ENCODE assay signal across 1 cellular context in genomic region chr22:50327711-50328019, GRCh38.
TF ChIP-seq lines count a peak whose summit lies in the region.

No MANE protein-coding gene starts in this region.

TF ChIP-seq in IMR-90, 13 proteins besides CTCF, POLR2A, EP300 and RAD21 (continued from another document):
- TF ChIP-seq SMC3 (IDR thresholded peaks at IDR 0.05; ENCODE audit: low read depth, low read length) (no peak), MAZ (IDR thresholded peaks at IDR 0.05; ENCODE audit: borderline replicate concordance, low read depth, low read length) (no peak), RCOR1 (IDR thresholded peaks at IDR 0.05; ENCODE audit: insufficient replicate concordance, low read length) (no peak), MXI1 (IDR thresholded peaks at IDR 0.05; ENCODE audit: borderline replicate concordance, low read depth, low read length) (no peak), ELK1 (IDR thresholded peaks at IDR 0.05; ENCODE audit: borderline replicate concordance, low read depth, low read length) (no peak), NFE2L2 (IDR thresholded peaks at IDR 0.05; ENCODE audit: low read depth, low read length) (no peak), MAFK (IDR thresholded peaks at IDR 0.05; ENCODE audit: low read depth, low read length) (no peak)
